In the genomic region with DNA sequence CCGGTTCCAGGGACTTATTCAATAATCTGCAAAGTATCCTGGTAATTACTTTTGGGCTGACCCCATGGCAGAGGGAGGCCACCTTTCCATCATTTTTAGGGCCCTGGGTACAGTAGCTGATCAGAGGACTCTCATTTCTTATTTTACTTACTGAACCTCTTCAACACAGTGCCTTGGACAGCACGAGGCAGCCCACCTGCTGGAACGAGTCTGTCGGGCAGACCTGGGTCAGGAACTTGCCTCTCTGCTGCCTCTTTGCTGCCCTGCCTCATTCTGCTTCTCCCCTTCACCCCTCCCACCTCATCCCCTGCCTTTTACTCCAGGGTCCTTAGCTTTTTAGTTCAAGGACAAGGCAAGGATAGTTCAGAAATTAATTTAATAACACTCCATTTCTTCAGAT, we compare ENCODE assay signal across 15 cellular contexts.
DNase-seq lines count a peak whose midpoint lies in the region; ATAC-seq and TF ChIP-seq lines count a peak whose summit lies in the region.
"Had no signal": no experiment of that assay in that cellular context is flagged by ENCODE, and none has a peak within 500 bp of the region (broad histone marks: within the 10 kb centered on the region; RNA-seq: fewer than 3 reads in every experiment).

No MANE protein-coding gene starts in this region.

- peaks cover 39 to 70% (median 47%) of the 10 kb centered on the region in 4 donors for H3K4me1 Mint-ChIP-seq in CD4-positive, alpha-beta memory T cell
- H3K4me1 Mint-ChIP-seq in T-cell = peaks cover 48 to 75% (median 61%) of the 10 kb centered on the region in 3 donors
- H3K4me1 Mint-ChIP-seq in nephron progenitor cell = peaks cover 12% of the 10 kb centered on the region

- no peak overlapping the region for H3K4me3 ChIP-seq in CD4-positive, alpha-beta memory T cell (ENCODE audit: low read length in 2 of 2)
- H3K4me3 ChIP-seq in gastroesophageal sphincter (no peak overlapping the region), gastrocnemius medialis (no peak overlapping the region)
- H3K4me3 ChIP-seq: GM12878 had no signal

- H3K9me3 ChIP-seq in CD4-positive, alpha-beta memory T cell (ENCODE audit: control insufficient read depth in 1 of 2, low read length in 2 of 2) = no peaks in the 10 kb centered on the region
- H3K9me3 ChIP-seq in gastroesophageal sphincter (no peaks in the 10 kb centered on the region), gastrocnemius medialis (no peaks in the 10 kb centered on the region)

- intact Hi-C loops in CD4-positive, alpha-beta memory T cell (cut with micrococcal nuclease) = loop anchor here (2.0 to 5.0 kb wide), 2 partner anchors 340 to 396 kb away; a partner anchor contains a TSS
- intact Hi-C loops in gastrocnemius medialis (cut with DNase I; ENCODE audit: low total_unique reads) = loop anchor here (5.0 to 10.0 kb wide), 4 partner anchors 66 to 244 kb away; no protein-coding TSS in a partner anchor

- in situ Hi-C loops in gastrocnemius medialis (cut with MboI; ENCODE audit: low sequenced_read_pairs in 4 of 4) = loop anchor here in 1 of 4 donors (25.0 kb wide), 1 partner anchor 336 kb away; a partner anchor contains a TSS

- no peak overlapping the region for H3K27ac ChIP-seq in CD4-positive, alpha-beta memory T cell (ENCODE audit: low read depth, low read length)
- H3K27ac ChIP-seq in gastroesophageal sphincter (peak overlapping the region; percentile 62 to 82 (median 79)), gastrocnemius medialis (peak overlapping the region; percentile 79 to 95 (median 92))

- peaks cover 48% of the 10 kb centered on the region for H3K4me1 ChIP-seq in CD4-positive, alpha-beta memory T cell (ENCODE audit: insufficient read depth, low read length)
- H3K4me1 ChIP-seq in gastroesophageal sphincter (peaks cover 4 to 29% (median 16%) of the 10 kb centered on the region in 3 donors), gastrocnemius medialis (peaks cover 27 to 45% of the 10 kb centered on the region in 2 donors)

- H3K36me3 ChIP-seq in CD4-positive, alpha-beta memory T cell (ENCODE audit: insufficient read depth, low read length) = no peaks in the 10 kb centered on the region
- H3K36me3 ChIP-seq in gastroesophageal sphincter (no peaks in the 10 kb centered on the region), gastrocnemius medialis (no peaks in the 10 kb centered on the region)

- no peaks in the 10 kb centered on the region for H3K27me3 ChIP-seq in CD4-positive, alpha-beta memory T cell (ENCODE audit: insufficient read depth, low read length)
- H3K27me3 ChIP-seq in gastroesophageal sphincter = no peaks in the 10 kb centered on the region
- H3K27me3 ChIP-seq in gastrocnemius medialis = no peaks in the 10 kb centered on the region

- H3K9me3 Mint-ChIP-seq in CD4-positive, alpha-beta memory T cell = peaks cover 0 to 2% (median 0%) of the 10 kb centered on the region in 8 donors
- no peaks in the 10 kb centered on the region for H3K9me3 Mint-ChIP-seq in T-cell
- H3K9me3 Mint-ChIP-seq in nephron progenitor cell = no peaks in the 10 kb centered on the region
- H3K9me3 Mint-ChIP-seq: stimulated activated effector memory CD8-positive, alpha-beta T cell treated with anti-CD3 and anti-CD28 coated beads, Interleukin-12 subunit alpha, Interleukin-12 subunit beta, amount 100 ng/mL, for 72 hours had no signal

- no peak for TF ChIP-seq POLR2A in gastroesophageal sphincter (IDR thresholded peaks at IDR 0.05)
- no peak for TF ChIP-seq POLR2A in gastrocnemius medialis (IDR thresholded peaks at IDR 0.05)

- no peak for TF ChIP-seq CTCF in gastroesophageal sphincter (IDR thresholded peaks at IDR 0.05)
- no peak for TF ChIP-seq CTCF in gastrocnemius medialis (IDR thresholded peaks at IDR 0.05 in 4 of 5, conservative IDR thresholded peaks at IDR 0.05 in 1 of 5)
- TF ChIP-seq CTCF in nephron progenitor cell (IDR thresholded peaks at IDR 0.05) = no peak

- ATAC-seq in T-cell (replicated peaks in 1 of 4) (no peak), gastroesophageal sphincter (no peak), gastrocnemius medialis (no peak), esophagus mucosa (no peak)

- peaks cover 7% of the 10 kb centered on the region in 2 donors for H3K36me3 Mint-ChIP-seq in CD4-positive, alpha-beta memory T cell
- H3K36me3 Mint-ChIP-seq in T-cell = peaks cover 26% of the 10 kb centered on the region
- no peaks in the 10 kb centered on the region for H3K36me3 Mint-ChIP-seq in nephron progenitor cell (ENCODE audit: low read depth)
- H3K36me3 Mint-ChIP-seq: stimulated activated effector memory CD8-positive, alpha-beta T cell treated with anti-CD3 and anti-CD28 coated beads, Interleukin-12 subunit alpha, Interleukin-12 subunit beta, amount 100 ng/mL, for 72 hours had no signal

- H3K27ac Mint-ChIP-seq in CD4-positive, alpha-beta memory T cell = peak overlapping the region; percentile 55 to 98 (median 95)
- H3K27ac Mint-ChIP-seq in T-cell (peak overlapping the region; percentile 41 to 96), nephron progenitor cell (no peak overlapping the region)
- H3K27ac Mint-ChIP-seq: stimulated activated effector memory CD8-positive, alpha-beta T cell treated with anti-CD3 and anti-CD28 coated beads, Interleukin-12 subunit alpha, Interleukin-12 subunit beta, amount 100 ng/mL, for 72 hours had no signal

- no peak for TF ChIP-seq EP300 in gastroesophageal sphincter (IDR thresholded peaks at IDR 0.05)

- CTCF ChIA-PET in CD4-positive, alpha-beta memory T cell (lab: Charles Lee; ENCODE audit: partially characterized antibody) = interaction anchor here (0.7 to 13.5 kb wide), 11 partner anchors 9 to 340 kb away, joined by 3 to 339 read pairs (median 5); a partner anchor contains a TSS
- CTCF ChIA-PET in T-cell (lab: Charles Lee) = interaction anchor here (0.5 to 2.3 kb wide), 8 partner anchors 9 to 345 kb away, joined by 3 to 7 read pairs (median 4); a partner anchor contains a TSS

- H3K27me3 Mint-ChIP-seq in CD4-positive, alpha-beta memory T cell = no peaks in the 10 kb centered on the region
- H3K27me3 Mint-ChIP-seq in T-cell = no peaks in the 10 kb centered on the region
- peaks cover 11% of the 10 kb centered on the region for H3K27me3 Mint-ChIP-seq in nephron progenitor cell (ENCODE audit: low read depth, poor library complexity)

- no peak for DNase-seq in CD4-positive, alpha-beta memory T cell
- DNase-seq in T-cell = no peak
- no peak for DNase-seq in gastrocnemius medialis
- DNase-seq in KG1 (lab: John Stamatoyannopoulos, UW) = no peak
- no peak for DNase-seq in nephron progenitor cell
- no peak for DNase-seq in iPS-NIHi7 (ENCODE audit: extremely low spot score)
- DNase-seq: activated effector memory CD4-positive, alpha-beta T cell treated with anti-CD3 and anti-CD28 coated beads, Interleukin-2, amount 50 U/mL, for 16 hours; dermis blood vessel endothelial cell; NCI-H1105; NK-92 treated with Interleukin-12 subunit alpha and Interleukin-12 subunit beta, amount 100 ng/mL, for 24 hours had no signal

- WGBS in gastroesophageal sphincter (ENCODE audit: low coverage in 1 of 2), 2 donors = 60 to 61% methylated on average over 3 to 4 of the region's 4 CpGs

- POLR2A ChIA-PET in CD4-positive, alpha-beta memory T cell (lab: Charles Lee; ENCODE audit: partially characterized antibody) = interaction anchor here (1.1 to 3.2 kb wide), 8 partner anchors 9 to 339 kb away, joined by 3 to 20 read pairs (median 10); a partner anchor contains a TSS
- POLR2A ChIA-PET in T-cell (lab: Charles Lee) = interaction anchor here in 1 of 2 donors (0.9 kb wide), 1 partner anchor 339 kb away, joined by 4 read pairs; no protein-coding TSS in a partner anchor

- H3K4me3 Mint-ChIP-seq in CD4-positive, alpha-beta memory T cell = peak overlapping the region in 6 of 8 donors; percentile 37 to 83 (median 56)
- H3K4me3 Mint-ChIP-seq in T-cell (peak overlapping the region in 1 of 3 donors; percentile 72), nephron progenitor cell (no peak overlapping the region)
- H3K4me3 Mint-ChIP-seq: WTC11 had no signal
